8 cellular contexts compared by ENCODE assay signal in genomic region chr5:104312481-104312880, GRCh38.
"Had no signal": no experiment of that assay in that cellular context is flagged by ENCODE, and none has a peak within 500 bp of the region (broad histone marks: within the 10 kb centered on the region; RNA-seq: fewer than 3 reads in every experiment).

No MANE protein-coding gene starts in this region.

- H3K27ac ChIP-seq: HL-60 had no signal

- FAIRE-seq: H1, H54, HepG2 had no signal

- DNase-seq: H9, HCEC 1CT, KBM-7 had no signal

- ATAC-seq: GM23338, HepG2 had no signal
